16 cellular contexts compared by ENCODE assay signal in genomic region chr15:25188551-25189101, GRCh38.
A peak's percentile ranks its signal among the peaks of the same experiment; 100 is the strongest.
DNase-seq lines count a peak whose midpoint lies in the region; ATAC-seq, FAIRE-seq and TF ChIP-seq lines count a peak whose summit lies in the region.
"Had no signal": no experiment of that assay in that cellular context is flagged by ENCODE, and none has a peak within 500 bp of the region (broad histone marks: within the 10 kb centered on the region; RNA-seq: fewer than 3 reads in every experiment).

No MANE protein-coding gene starts in this region.

- H2AK5ac ChIP-seq in mesenchymal stem cell (ENCODE audit: low read length, severe bottlenecking), result no peak overlapping the region

- no peak overlapping the region for H3K4me3 ChIP-seq in kidney (ENCODE audit: low read length in 2 of 2)
- peak overlapping the region in 1 of 2 experiments; percentile 18 for H3K4me3 ChIP-seq in mesenchymal stem cell (ENCODE audit: insufficient read depth in 1 of 2, low read depth in 1 of 2, low read length in 2 of 2)
- H3K4me3 ChIP-seq: GM23248 had no signal

- H3K9me3 ChIP-seq in kidney (ENCODE audit: control insufficient read depth in 1 of 2, low read length in 2 of 2) (peaks cover 0 to 5% of the 10 kb centered on the region in 2 donors), mesenchymal stem cell (ENCODE audit: control insufficient read depth, low read length) (no peaks in the 10 kb centered on the region)

- no peak overlapping the region for H3K4ac ChIP-seq in mesenchymal stem cell (ENCODE audit: low read depth in 1 of 2, low read length in 2 of 2)

- 75% methylated on average over 7 of the region's 7 CpGs for WGBS in mesenchymal stem cell

- H4K8ac ChIP-seq in mesenchymal stem cell (ENCODE audit: low read length), result no peak overlapping the region

- H2BK5ac ChIP-seq in mesenchymal stem cell (ENCODE audit: low read depth, low read length, poor library complexity, severe bottlenecking), result no peak overlapping the region

- no peak for TF ChIP-seq CTCF in kidney (IDR thresholded peaks at IDR 0.05; ENCODE audit: borderline replicate concordance, extremely low read depth, insufficient read depth)

- H3K18ac ChIP-seq in mesenchymal stem cell (ENCODE audit: low read depth in 1 of 2, low read length in 2 of 2), result no peak overlapping the region

- intact Hi-C loops in left ventricle myocardium superior (cut with micrococcal nuclease), result no loop called here
- intact Hi-C loops in cardiac septum (cut with DNase I), result no loop called here
- intact Hi-C loops in kidney (cut with DNase I), result no loop called here

- H3K36me3 ChIP-seq in kidney (ENCODE audit: control insufficient read depth in 1 of 2, insufficient read depth in 2 of 2, low read length in 2 of 2), result no peaks in the 10 kb centered on the region
- no peaks in the 10 kb centered on the region for H3K36me3 ChIP-seq in mesenchymal stem cell (ENCODE audit: control insufficient read depth in 1 of 2, insufficient read depth in 2 of 2, low read depth in 1 of 2, low read length in 2 of 2)

- no peak overlapping the region for H3K14ac ChIP-seq in mesenchymal stem cell (ENCODE audit: low read length in 2 of 2)

- no peak overlapping the region for H2BK120ac ChIP-seq in mesenchymal stem cell (ENCODE audit: low read depth, low read length)

- peak overlapping the region; percentile 5 for H2AFZ ChIP-seq in mesenchymal stem cell (ENCODE audit: low read depth, low read length)
- H2AFZ ChIP-seq: GM23248 had no signal

- no peak overlapping the region for H3K4me2 ChIP-seq in mesenchymal stem cell (ENCODE audit: low read length, poor library complexity, severe bottlenecking)

- no peak overlapping the region for H2BK15ac ChIP-seq in mesenchymal stem cell (ENCODE audit: low read depth, poor library complexity, severe bottlenecking)

- no peak overlapping the region for H4K91ac ChIP-seq in mesenchymal stem cell (ENCODE audit: low read length)

- DNase-seq in left ventricle myocardium superior (no peak), cardiac septum (ENCODE audit: low spot score) (no peak), kidney (peak; percentile 54), mesenchymal stem cell (no peak), GF-D8 (lab: John Stamatoyannopoulos, UW) (no peak)
- DNase-seq: C1 segment of cervical spinal cord, Calu3, COR-L47, DMS53, DMS79 treated with DMSO at 0.1 percent for 48 hours, GM23248, H7, HCEC 1CT had no signal

- no peak for FAIRE-seq in kidney (lab: Jason Lieb, UNC)
- FAIRE-seq: GM12892, H1 had no signal

- H3K23ac ChIP-seq in mesenchymal stem cell (ENCODE audit: low read length in 2 of 2), result no peak overlapping the region

- H3K4me1 ChIP-seq in kidney (ENCODE audit: control insufficient read depth in 1 of 2, insufficient read depth in 1 of 2, low read depth in 1 of 2, low read length in 2 of 2) (no peaks in the 10 kb centered on the region), mesenchymal stem cell (ENCODE audit: control insufficient read depth, insufficient read depth, low read depth, low read length) (no peaks in the 10 kb centered on the region)

- no peaks in the 10 kb centered on the region for H3K27me3 ChIP-seq in mesenchymal stem cell (ENCODE audit: control insufficient read depth in 1 of 2, insufficient read depth in 1 of 2, low read length in 2 of 2)

- ATAC-seq in left ventricle myocardium superior (peak; percentile 43), HG02973 (IDR thresholded peaks at IDR 0.05; ENCODE audit: unreplicated experiment) (no peak)

- no peak overlapping the region for H3K9ac ChIP-seq in kidney (ENCODE audit: low read length in 2 of 2)
- H3K9ac ChIP-seq in mesenchymal stem cell (ENCODE audit: low read length), result no peak overlapping the region
- H3K9ac ChIP-seq: GM23248 had no signal

- H2BK12ac ChIP-seq in mesenchymal stem cell (ENCODE audit: low read length in 2 of 2), result no peak overlapping the region

- H3K79me1 ChIP-seq in mesenchymal stem cell (replicated peaks; ENCODE audit: low read length, poor library complexity, severe bottlenecking), result no peaks in the 10 kb centered on the region

- H3K27ac ChIP-seq in kidney (ENCODE audit: low read depth in 2 of 2, low read length in 2 of 2) (no peak overlapping the region), mesenchymal stem cell (ENCODE audit: low read length, poor library complexity, severe bottlenecking) (no peak overlapping the region)
- H3K27ac ChIP-seq: GM23248 had no signal
